Comparison of ENCODE assay signal across 8 cellular contexts in genomic region chr20:58237318-58238182, GRCh38. TPM values are rescaled to one million over a fixed set of nuclear protein-coding genes. Genes with fewer than 3 reads are reported as not detected.
A peak's percentile ranks its signal among the peaks of the same experiment; 100 is the strongest.
DNase-seq lines count a peak whose midpoint lies in the region; ATAC-seq, FAIRE-seq and TF ChIP-seq lines count a peak whose summit lies in the region.

No MANE protein-coding gene starts in this region.

- no peaks in the 10 kb centered on the region for H4K20me1 ChIP-seq in GM23248 (ENCODE audit: insufficient read depth)
- H4K20me1 ChIP-seq in HepG2 (ENCODE audit: insufficient read depth, low read length): no peaks in the 10 kb centered on the region

- intact Hi-C loops in HepG2 (cut with micrococcal nuclease; ENCODE audit: unreplicated experiment): loop anchor here (1.0 to 2.0 kb wide), 2 partner anchors 210 to 413 kb away; partner anchors contain the start of gene STX16

- peak overlapping the region; percentile 98 for H3K27ac Mint-ChIP-seq in activated naive CD8-positive, alpha-beta T cell treated with anti-CD3 and anti-CD28 coated beads for 36 hours

- ATAC-seq in HepG2: no peak
- ATAC-seq in GM18520 (IDR thresholded peaks at IDR 0.05; ENCODE audit: unreplicated experiment): no peak

- POLR2A ChIA-PET in HepG2 (lab: Yijun Ruan, JAX): interaction anchor here (0.8 kb wide), 1 partner anchor 14 kb away, joined by 3 read pairs; no protein-coding TSS in a partner anchor

- BruUV-seq in HepG2 (replicated peaks; lab: Mats Ljungman, UMichigan): no TSS peak

- no peak for TF ChIP-seq RAD21 in HepG2 (CRISPR knock-in tag; IDR thresholded peaks at IDR 0.05)

- H2AFZ ChIP-seq in GM23248 (peak overlapping the region; percentile 74), HepG2 (ENCODE audit: low read length) (no peak overlapping the region)

- no peak for TF ChIP-seq CTCF in HepG2 (CRISPR knock-in tag; IDR thresholded peaks at IDR 0.05)

- H3K9me2 ChIP-seq in GM23248 (ENCODE audit: insufficient read depth): no peaks in the 10 kb centered on the region

- in situ Hi-C loops in GM23248 (cut with MboI): loop anchor here (25.0 kb wide), 2 partner anchors 600 to 775 kb away; partner anchors contain the start of genes CTSZ and TUBB1
- in situ Hi-C loops in HepG2 (cut with HindIII; ENCODE audit: extremely low pct_ligation_motif_present, low pct_unique_long_range_greater_than_20kb): loop anchor here (10.0 kb wide), 1 partner anchor 607 kb away; no protein-coding TSS in a partner anchor

- WGBS in GM23248 (ENCODE audit: low coverage in 1 of 2, low lambda C conversion rate in 2 of 2, missing lambda C conversion rate in 2 of 2), 2 experiments: 15 to 16% methylated on average over 7 of the region's 7 CpGs
- WGBS in HepG2 (ENCODE audit: low lambda C conversion rate): 48% methylated on average over 7 of the region's 7 CpGs

- H3K4me3 ChIP-seq in GM23248 (peak overlapping the region; percentile 73), HepG2 (replicated peaks in 1 of 3; ENCODE audit: insufficient read depth in 1 of 3, low read depth in 2 of 3, low read length in 3 of 3) (no peak overlapping the region)

- DNase-seq in A172 (ENCODE audit: low spot score) (peak; percentile 74), GM23248 (peak; percentile 91), HepG2 (ENCODE audit: low spot score) (no peak), NCI-H748 (lab: John Stamatoyannopoulos, UW; ENCODE audit: unreplicated experiment) (no peak), hypothalamus (lab: John Stamatoyannopoulos, UW) (no peak)
- DNase-seq in activated naive CD8-positive, alpha-beta T cell treated with anti-CD3 and anti-CD28 coated beads for 36 hours: no peak
- DNase-seq in activated effector memory CD4-positive, alpha-beta T cell treated with Interleukin-2 at 50 U/mL for 16 hours: no peak

- H3K36me3 ChIP-seq in GM23248 (ENCODE audit: low read depth): peaks cover 13% of the 10 kb centered on the region; the same call in 1 of the 2 replicates
- no peaks in the 10 kb centered on the region for H3K36me3 ChIP-seq in HepG2 (replicated peaks in 1 of 2; ENCODE audit: control insufficient read depth in 1 of 2, insufficient read depth in 2 of 2, low read length in 2 of 2)

- H3K9ac ChIP-seq in GM23248 (peak overlapping the region; percentile 56), HepG2 (ENCODE audit: insufficient read depth, low read depth, low read length) (no peak overlapping the region)

- H3K4me2 ChIP-seq in GM23248 (ENCODE audit: unreplicated experiment) (peak overlapping the region; percentile 89), HepG2 (ENCODE audit: low read depth, low read length) (peak overlapping the region; percentile 78; the same call in 1 of the 2 replicates)

- no peak for TF ChIP-seq POLR2A in HepG2 (IDR thresholded peaks at IDR 0.05; ENCODE audit: insufficient read depth in 1 of 2, low read depth in 2 of 2, low read length in 2 of 2)

- H3K27me3 Mint-ChIP-seq in activated naive CD8-positive, alpha-beta T cell treated with anti-CD3 and anti-CD28 coated beads for 36 hours: no peaks in the 10 kb centered on the region

- CTCF ChIA-PET in HepG2 (lab: Yijun Ruan, JAX; ENCODE audit: low intra/inter-chr PET ratio, low total read pairs): interaction anchor here (1.1 to 3.4 kb wide), 2 partner anchors 210 to 602 kb away, joined by 6 to 57 read pairs; no protein-coding TSS in a partner anchor

- H3K36me3 Mint-ChIP-seq in activated naive CD8-positive, alpha-beta T cell treated with anti-CD3 and anti-CD28 coated beads for 36 hours: peaks cover 13% of the 10 kb centered on the region

- H3K9me3 ChIP-seq in GM23248 (ENCODE audit: low read depth) (no peaks in the 10 kb centered on the region), HepG2 (ENCODE audit: low read length) (no peaks in the 10 kb centered on the region)

- H3K4me1 ChIP-seq in GM23248 (ENCODE audit: insufficient read depth) (peaks cover 14% of the 10 kb centered on the region), HepG2 (ENCODE audit: insufficient read depth, low read length) (peaks cover 7% of the 10 kb centered on the region)

- peaks cover 21% of the 10 kb centered on the region for H3K4me1 Mint-ChIP-seq in activated naive CD8-positive, alpha-beta T cell treated with anti-CD3 and anti-CD28 coated beads for 36 hours

- no peak for FAIRE-seq in HepG2 (lab: Jason Lieb, UNC)

- peaks cover 24% of the 10 kb centered on the region for H3F3A ChIP-seq in GM23248 (ENCODE audit: insufficient read depth)

- H3K27me3 ChIP-seq in GM23248 (replicated peaks; ENCODE audit: insufficient read depth) (0 out of 2 replicates have a peak, but pooled peaks cover 4% of the 10 kb centered on the region), HepG2 (ENCODE audit: control insufficient read depth in 1 of 2, insufficient read depth in 2 of 2, low read length in 2 of 2) (peaks cover 0 to 12% of the 10 kb centered on the region in 2 experiments; a peak in 2 of 5 replicates)

- no peaks in the 10 kb centered on the region for H3K9me3 Mint-ChIP-seq in activated naive CD8-positive, alpha-beta T cell treated with anti-CD3 and anti-CD28 coated beads for 36 hours

- no peaks in the 10 kb centered on the region for H3K79me2 ChIP-seq in GM23248 (ENCODE audit: insufficient read depth)
- no peaks in the 10 kb centered on the region for H3K79me2 ChIP-seq in HepG2 (ENCODE audit: insufficient read depth, low read length)

- H3K4me3 Mint-ChIP-seq in activated naive CD8-positive, alpha-beta T cell treated with anti-CD3 and anti-CD28 coated beads for 36 hours: peak overlapping the region; percentile 82

- TF ChIP-seq EP300 in HepG2 (IDR thresholded peaks at IDR 0.05; ENCODE audit: low read depth in 2 of 2, low read length in 2 of 2) (no peak), HepG2 (CRISPR knock-in tag; IDR thresholded peaks at IDR 0.05; ENCODE audit: borderline replicate concordance) (no peak)

- H3K27ac ChIP-seq in GM23248: peak overlapping the region; percentile 73
- no peak overlapping the region for H3K27ac ChIP-seq in HepG2 (ENCODE audit: extremely low read length, insufficient read depth, low read length)

TF ChIP-seq in HepG2, 621 proteins besides CTCF, POLR2A, EP300 and RAD21 (continues in another document):
- 0 out of 3 replicates have a peak, but pooled peaks have one; percentile 6 for TF ChIP-seq MXI1 (IDR thresholded peaks at IDR 0.05; ENCODE audit: borderline replicate concordance, low read depth, low read length)
- TF ChIP-seq TOPORS (CRISPR knock-in tag; IDR thresholded peaks at IDR 0.05): 0 out of 2 replicates have a peak, but pooled peaks have one; percentile 3
- 0 out of 2 replicates have a peak, but pooled peaks have one; percentile 3 for TF ChIP-seq ARID4A (CRISPR knock-in tag; IDR thresholded peaks at IDR 0.05; ENCODE audit: borderline replicate concordance)

RNA-seq across cellular contexts. Expression of gene ANKRD60, which starts 9.1 kb away (rescaled TPM):
- total RNA-seq in A172 (2014; rRNA removed; shearing (Covaris generic)): not detected in 2 replicates
- total RNA-seq in GM23248 (2014; rRNA removed; shearing (Covaris generic)): not detected in 2 replicates
- not detected in 2 replicates for polyA plus RNA-seq in GM23248 (2016; fragmentation: Nextera tagmentation; extraction: Ambion mirVana)
- total RNA-seq in activated naive CD8-positive, alpha-beta T cell treated with anti-CD3 and anti-CD28 coated beads for 36 hours: not detected
- total RNA-seq in HepG2 (2016; rRNA removed; fragmentation: Illumina TruSeq; extraction: Trizol): not detected in 2 replicates
- total RNA-seq in HepG2 (2016; cell fraction: cytosol; rRNA removed; fragmentation: Illumina TruSeq; extraction: Trizol; ENCODE audit: low read depth): not detected in 2 replicates
- total RNA-seq in HepG2 (2016; cell fraction: insoluble cytoplasmic fraction; rRNA removed; fragmentation: Illumina TruSeq; extraction: Trizol): not detected in 2 replicates
- total RNA-seq in HepG2 (2016; cell fraction: membrane; rRNA removed; fragmentation: Illumina TruSeq; extraction: Trizol): not detected in 2 replicates
- not detected in 2 replicates for total RNA-seq in HepG2 (2016; cell fraction: nucleus; rRNA removed; fragmentation: Illumina TruSeq; extraction: Trizol)
- polyA plus RNA-seq in HepG2 (2011; rRNA removed): not detected in 2 replicates
- polyA plus RNA-seq in HepG2 (2011; cell fraction: cytosol; rRNA removed): not detected in 2 replicates
- not detected in 2 replicates for polyA plus RNA-seq in HepG2 (2011; cell fraction: nucleus; rRNA removed)
- polyA plus RNA-seq in HepG2 (2012): not detected in 2 replicates
- not detected in 2 replicates for polyA plus RNA-seq in HepG2 (2016; cell fraction: cytosol; fragmentation: Illumina TruSeq; extraction: Trizol; ENCODE audit: low read depth)
- not detected in 2 replicates for polyA plus RNA-seq in HepG2 (2016; cell fraction: insoluble cytoplasmic fraction; fragmentation: Illumina TruSeq; extraction: Trizol; ENCODE audit: low read depth)
- polyA plus RNA-seq in HepG2 (2016; cell fraction: membrane; fragmentation: Illumina TruSeq; extraction: Trizol; ENCODE audit: low read depth): not detected in 2 replicates
- polyA plus RNA-seq in HepG2 (2016; cell fraction: nucleus; fragmentation: Illumina TruSeq; extraction: Trizol; ENCODE audit: insufficient read depth, low read depth): not detected in 2 replicates
- polyA minus RNA-seq in HepG2 (2011; rRNA and poly(A)+ RNA removed; ENCODE audit: low replicate concordance): not detected in 2 replicates
- not detected in 2 replicates for polyA minus RNA-seq in HepG2 (2011; cell fraction: cytosol; rRNA and poly(A)+ RNA removed)
- not detected in 2 replicates for polyA minus RNA-seq in HepG2 (2011; cell fraction: nucleus; rRNA and poly(A)+ RNA removed)

Comparison
In these comparisons a context has a peak if more than half of its experiments do, and no peak if none do; other contexts are left out.
1. DNase-seq: peak in A172 (single experiment) and GM23248 (single experiment); none in activated naive CD8-positive, alpha-beta T cell treated with anti-CD3 and anti-CD28 coated beads for 36 hours (single experiment), HepG2 (single experiment), NCI-H748 (single experiment), activated effector memory CD4-positive, alpha-beta T cell treated with Interleukin-2 at 50 U/mL for 16 hours (single experiment) and hypothalamus (0 of 51).